In genomic region chr18:13539050-13539449, GRCh38 we compare ENCODE assay signal across 9 cellular contexts.
DNase-seq lines count a peak whose midpoint lies in the region; ATAC-seq, FAIRE-seq and TF ChIP-seq lines count a peak whose summit lies in the region.
"Had no signal": no experiment of that assay in that cellular context is flagged by ENCODE, and none has a peak within 500 bp of the region (broad histone marks: within the 10 kb centered on the region; RNA-seq: fewer than 3 reads in every experiment).

No MANE protein-coding gene starts in this region.

- no peaks in the 10 kb centered on the region for H3K9me3 Mint-ChIP-seq in activated naive CD4-positive, alpha-beta T cell treated with anti-CD3 and anti-CD28 coated beads, Interleukin-2, amount 50 U/mL, for 72 hours
- no peaks in the 10 kb centered on the region for H3K9me3 Mint-ChIP-seq in nephron

- no peak overlapping the region for H3K4me3 ChIP-seq in trophoblast cell (ENCODE audit: low read depth, low read length)

- no peak overlapping the region for H2BK5ac ChIP-seq in trophoblast cell (ENCODE audit: low read depth, low read length, poor library complexity)

- no peaks in the 10 kb centered on the region for H3K9me3 ChIP-seq in trophoblast cell (ENCODE audit: insufficient read depth, low read depth, low read length)

- no peaks in the 10 kb centered on the region for H3K79me2 ChIP-seq in trophoblast cell (ENCODE audit: control insufficient read depth, insufficient read depth, low read length, poor library complexity)

- no peak overlapping the region for H2BK120ac ChIP-seq in trophoblast cell (ENCODE audit: insufficient read depth, low read length, poor library complexity)

- no peak overlapping the region for H2AFZ ChIP-seq in trophoblast cell (ENCODE audit: insufficient read depth, low read length, poor library complexity)

- peaks cover 0 to 2% of the 10 kb centered on the region in 2 experiments for H3K4me1 ChIP-seq in trophoblast cell (ENCODE audit: control insufficient read depth in 1 of 2, insufficient read depth in 2 of 2, low read length in 2 of 2)

- WGBS in trophoblast cell (ENCODE audit: extremely low coverage, insufficient coverage, insufficient read length), result no CpG with 5 or more reads among the region's 6 CpGs

- no peak overlapping the region for H3K4ac ChIP-seq in trophoblast cell (ENCODE audit: low read depth, low read length)

- H3K27me3 Mint-ChIP-seq in nephron (ENCODE audit: low read depth), result peaks cover 8% of the 10 kb centered on the region

- H3K4me2 ChIP-seq in trophoblast cell (ENCODE audit: low read length), result no peak overlapping the region

- peak; percentile 53 for DNase-seq in DMS79 treated with DMSO at 0.1 percent for 48 hours (lab: John Stamatoyannopoulos, UW)
- DNase-seq in NCI-H1048 (lab: John Stamatoyannopoulos, UW), result peak; percentile 12
- no peak for DNase-seq in activated naive CD4-positive, alpha-beta T cell treated with anti-CD3 and anti-CD28 coated beads, Interleukin-2, amount 50 U/mL, for 72 hours (ENCODE audit: low spot score in 2 of 2)
- no peak for DNase-seq in D721Med (ENCODE audit: insufficient read length, low spot score)
- no peak for DNase-seq in trophoblast cell

- H3K27me3 ChIP-seq in trophoblast cell (ENCODE audit: insufficient read depth, low read length), result no peaks in the 10 kb centered on the region

- H4K12ac ChIP-seq in trophoblast cell (ENCODE audit: low read depth, low read length), result no peak overlapping the region

- no peak overlapping the region for H4K91ac ChIP-seq in trophoblast cell (ENCODE audit: low read depth, low read length)

- no peak overlapping the region for H3K18ac ChIP-seq in trophoblast cell (ENCODE audit: low read length)

- no peak overlapping the region for H3K14ac ChIP-seq in trophoblast cell (ENCODE audit: low read length)

- H3K4me3 Mint-ChIP-seq in nephron, result no peak overlapping the region

- peaks cover 33% of the 10 kb centered on the region for H3K4me1 Mint-ChIP-seq in nephron

- H3K36me3 Mint-ChIP-seq in activated naive CD4-positive, alpha-beta T cell treated with anti-CD3 and anti-CD28 coated beads, Interleukin-2, amount 50 U/mL, for 72 hours, result peaks cover 0 to 6% of the 10 kb centered on the region in 2 donors
- H3K36me3 Mint-ChIP-seq in nephron (ENCODE audit: low read depth), result no peaks in the 10 kb centered on the region

- no peak overlapping the region for H4K8ac ChIP-seq in trophoblast cell (ENCODE audit: low read depth, low read length)

- no peak overlapping the region for H2AK5ac ChIP-seq in trophoblast cell (ENCODE audit: low read length)

- H3K23ac ChIP-seq in trophoblast cell (ENCODE audit: low read length), result no peak overlapping the region

- H2BK12ac ChIP-seq in trophoblast cell (ENCODE audit: low read length), result no peak overlapping the region

- no peaks in the 10 kb centered on the region for H3K36me3 ChIP-seq in trophoblast cell (ENCODE audit: control insufficient read depth in 1 of 2, insufficient read depth in 2 of 2, low read length in 2 of 2)

- FAIRE-seq in D721Med (lab: Jason Lieb, UNC), result no peak

- H3K9ac ChIP-seq in trophoblast cell (ENCODE audit: low read length), result no peak overlapping the region

- no peak overlapping the region for H3K27ac ChIP-seq in trophoblast cell (ENCODE audit: low read depth, low read length)
- H3K27ac ChIP-seq: epithelial cell of prostate had no signal

- ATAC-seq in activated naive CD4-positive, alpha-beta T cell treated with anti-CD3 and anti-CD28 coated beads, Interleukin-2, amount 50 U/mL, for 72 hours, result peak; percentile 40 to 79
- no peak for ATAC-seq in GM18909 (IDR thresholded peaks at IDR 0.05; ENCODE audit: poor library complexity, unreplicated experiment)
- no peak for ATAC-seq in GM21360 (IDR thresholded peaks at IDR 0.05; ENCODE audit: unreplicated experiment)

- no peaks in the 10 kb centered on the region for H3K79me1 ChIP-seq in trophoblast cell (ENCODE audit: low read length)

- H3K27ac Mint-ChIP-seq in activated naive CD4-positive, alpha-beta T cell treated with anti-CD3 and anti-CD28 coated beads, Interleukin-2, amount 50 U/mL, for 72 hours, result peak overlapping the region; percentile 31 to 65
- H3K27ac Mint-ChIP-seq in nephron, result peak overlapping the region in 2 of 3 experiments; percentile 4 to 21

- TF ChIP-seq CTCF in nephron (IDR thresholded peaks at IDR 0.05; ENCODE audit: unreplicated experiment in 3 of 3) (no peak), D721Med (IDR thresholded peaks at IDR 0.05; ENCODE audit: insufficient read depth, missing control alignments) (no peak)

Comparison
In these comparisons a context has a peak if more than half of its experiments do, and no peak if none do; other contexts are left out.
1. DNase-seq: peak in DMS79 treated with DMSO at 0.1 percent for 48 hours (single experiment) and NCI-H1048 (single experiment); none in activated naive CD4-positive, alpha-beta T cell treated with anti-CD3 and anti-CD28 coated beads, Interleukin-2, amount 50 U/mL, for 72 hours (0 of 2), D721Med (single experiment) and trophoblast cell (0 of 2).
2. ATAC-seq: peak in activated naive CD4-positive, alpha-beta T cell treated with anti-CD3 and anti-CD28 coated beads, Interleukin-2, amount 50 U/mL, for 72 hours (2 of 2); none in GM18909 (single experiment) and GM21360 (single experiment).